In genomic region chr2:152016175-152017120, GRCh38 we compare ENCODE assay signal across 1 cellular context.
TF ChIP-seq lines count a peak whose summit lies in the region.

No MANE protein-coding gene starts in this region.

TF ChIP-seq in HepG2, 621 proteins besides CTCF, POLR2A, EP300 and RAD21 (continued from another document and continues in another):
- peak; percentile 83 for TF ChIP-seq ARID3A (IDR thresholded peaks at IDR 0.05; ENCODE audit: low read depth, low read length)
- no peak for TF ChIP-seq ZKSCAN5 (CRISPR knock-in tag; IDR thresholded peaks at IDR 0.05)
- TF ChIP-seq KLF15 (CRISPR knock-in tag; IDR thresholded peaks at IDR 0.05; ENCODE audit: borderline replicate concordance), result no peak
- TF ChIP-seq AHR (CRISPR knock-in tag; IDR thresholded peaks at IDR 0.05), result peak; percentile 54; the same call in 1 of the 2 replicates
- TF ChIP-seq ZNF616 (CRISPR knock-in tag; IDR thresholded peaks at IDR 0.05; ENCODE audit: low read depth), result no peak
- TF ChIP-seq ZNF619 (CRISPR knock-in tag; IDR thresholded peaks at IDR 0.05), result no peak
- TF ChIP-seq TFE3 (CRISPR knock-in tag; IDR thresholded peaks at IDR 0.05), result peak; percentile 86
- TF ChIP-seq ZBTB25 (CRISPR knock-in tag; IDR thresholded peaks at IDR 0.05), result no peak
- no peak for TF ChIP-seq MIER3 (CRISPR knock-in tag; IDR thresholded peaks at IDR 0.05; ENCODE audit: borderline replicate concordance)
- TF ChIP-seq CSRNP2 (CRISPR knock-in tag; conservative IDR thresholded peaks at IDR 0.05; ENCODE audit: low read depth), result no peak
- no peak for TF ChIP-seq ZNF142 (CRISPR knock-in tag; IDR thresholded peaks at IDR 0.05)
- TF ChIP-seq GLMP (CRISPR knock-in tag; IDR thresholded peaks at IDR 0.05; ENCODE audit: borderline replicate concordance), result no peak
- TF ChIP-seq ZNF670 (CRISPR knock-in tag; IDR thresholded peaks at IDR 0.05; ENCODE audit: borderline replicate concordance), result no peak
- no peak for TF ChIP-seq ZNF281 (CRISPR knock-in tag; IDR thresholded peaks at IDR 0.05; ENCODE audit: borderline replicate concordance)
- TF ChIP-seq KLF12 (CRISPR knock-in tag; IDR thresholded peaks at IDR 0.05; ENCODE audit: borderline replicate concordance), result no peak
- no peak for TF ChIP-seq ZNF792 (CRISPR knock-in tag; IDR thresholded peaks at IDR 0.05)
- no peak for TF ChIP-seq KDM2A (CRISPR knock-in tag; IDR thresholded peaks at IDR 0.05; ENCODE audit: borderline replicate concordance, low read depth)
- no peak for TF ChIP-seq ZNF235 (CRISPR knock-in tag; IDR thresholded peaks at IDR 0.05; ENCODE audit: borderline replicate concordance)
- no peak for TF ChIP-seq CERS6 (CRISPR knock-in tag; IDR thresholded peaks at IDR 0.05)
- peak; percentile 93 for TF ChIP-seq NR2F6 (IDR thresholded peaks at IDR 0.05)
- TF ChIP-seq NR2F6 (CRISPR knock-in tag; IDR thresholded peaks at IDR 0.05), result peak; percentile 93
- TF ChIP-seq AGO2 (optimal IDR thresholded peaks at IDR 0.05; ENCODE audit: low read depth, low read length), result no peak
- TF ChIP-seq SRY (CRISPR knock-in tag; IDR thresholded peaks at IDR 0.05), result no peak
- no peak for TF ChIP-seq JUNB (CRISPR knock-in tag; IDR thresholded peaks at IDR 0.05; ENCODE audit: borderline replicate concordance)
- peak; percentile 54 for TF ChIP-seq MAX (IDR thresholded peaks at IDR 0.05)
- no peak for TF ChIP-seq PAWR (CRISPR knock-in tag; IDR thresholded peaks at IDR 0.05; ENCODE audit: borderline replicate concordance)
- no peak for TF ChIP-seq PPARG (CRISPR knock-in tag; conservative IDR thresholded peaks at IDR 0.05)
- TF ChIP-seq SP140L (CRISPR knock-in tag; IDR thresholded peaks at IDR 0.05; ENCODE audit: borderline replicate concordance), result no peak
- TF ChIP-seq ZNF577 (CRISPR knock-in tag; IDR thresholded peaks at IDR 0.05; ENCODE audit: borderline replicate concordance, low read depth), result no peak
- TF ChIP-seq ZNF264 (CRISPR knock-in tag; IDR thresholded peaks at IDR 0.05), result no peak
- TF ChIP-seq UBTF (CRISPR knock-in tag; IDR thresholded peaks at IDR 0.05), result no peak
- TF ChIP-seq BRCA1 (CRISPR knock-in tag; IDR thresholded peaks at IDR 0.05), result no peak
- TF ChIP-seq EEA1 (CRISPR knock-in tag; IDR thresholded peaks at IDR 0.05; ENCODE audit: borderline replicate concordance), result no peak
- no peak for TF ChIP-seq ZNF335 (CRISPR knock-in tag; IDR thresholded peaks at IDR 0.05)
- no peak for TF ChIP-seq ZNF503 (CRISPR knock-in tag; IDR thresholded peaks at IDR 0.05)
- TF ChIP-seq ZNF674 (CRISPR knock-in tag; IDR thresholded peaks at IDR 0.05; ENCODE audit: low read depth), result no peak
- peak; percentile 56; the same call in 1 of the 2 replicates for TF ChIP-seq CEBPB (IDR thresholded peaks at IDR 0.05; ENCODE audit: borderline replicate concordance, low read depth, low read length)
